In the genomic region with DNA sequence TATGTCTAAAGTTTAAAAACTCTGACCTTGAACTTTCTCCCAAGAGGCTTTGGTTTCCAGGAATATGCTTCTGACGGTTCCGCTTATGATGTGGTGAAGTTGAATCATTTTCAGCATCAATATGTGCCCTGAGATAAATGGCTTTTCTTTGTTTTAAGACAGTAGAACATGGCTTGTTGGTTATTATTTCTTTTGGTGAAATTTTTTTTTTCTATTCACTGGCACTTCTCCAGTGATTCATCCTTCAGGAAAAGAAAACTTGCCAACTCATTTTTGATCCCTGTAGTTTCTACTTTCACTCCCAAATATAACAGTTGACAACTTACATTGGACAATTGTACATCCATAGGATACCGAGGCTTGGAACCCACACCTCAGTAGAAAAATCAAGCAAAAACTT, we compare ENCODE assay signal across 23 cellular contexts.
"Had no signal": no experiment of that assay in that cellular context is flagged by ENCODE, and none has a peak within 500 bp of the region (broad histone marks: within the 10 kb centered on the region; RNA-seq: fewer than 3 reads in every experiment).

No MANE protein-coding gene starts in this region.

- H3K9me3 ChIP-seq: esophagus muscularis mucosa, lower lobe of right lung, upper lobe of left lung had no signal

- H3K27ac ChIP-seq: dorsolateral prefrontal cortex, esophagus muscularis mucosa, heart right ventricle, lower lobe of right lung, neural progenitor cell, spleen, upper lobe of left lung had no signal

- DNase-seq: activated CD4-positive, alpha-beta T cell treated with anti-CD3 and anti-CD28 coated beads for 1 hour; activated CD4-positive, alpha-beta T cell treated with anti-CD3 and anti-CD28 coated beads, Interleukin-2, amount 50 U/mL, for 1 hour; activated CD8-positive, alpha-beta T cell treated with anti-CD3 and anti-CD28 coated beads, Interleukin-2, amount 10 ng/mL, durations not matched to agents 7 days and 5 days; activated gamma-delta T cell; activated naive CD4-positive, alpha-beta T cell treated with anti-CD3 and anti-CD28 coated beads, Interleukin-2, amount 50 U/mL, for 16 hours; activated naive CD8-positive, alpha-beta T cell treated with anti-CD3 and anti-CD28 coated beads, Interleukin-2, amount 50 U/mL, for 24 hours; anterior cingulate cortex; central memory CD4-positive, alpha-beta T cell; dorsolateral prefrontal cortex; effector memory CD8-positive, alpha-beta T cell; heart right ventricle; kidney; lower lobe of right lung; naive thymus-derived CD8-positive, alpha-beta T cell; retina; spleen; stimulated activated CD4-positive, alpha-beta T cell treated with anti-CD3 and anti-CD28 coated beads, Interleukin-4, amount 100 ng/mL, for 1 hour; stimulated activated naive CD4-positive, alpha-beta T cell treated with Interleukin-2 at 50 U/mL for 16 hours; T-helper 9 cell; upper lobe of left lung had no signal

- H3K36me3 ChIP-seq: esophagus muscularis mucosa, heart right ventricle, lower lobe of right lung, neural progenitor cell, spleen, upper lobe of left lung had no signal

- H3K27me3 ChIP-seq: dorsolateral prefrontal cortex, esophagus muscularis mucosa, heart right ventricle, neural progenitor cell, spleen, upper lobe of left lung had no signal

- H2AFZ ChIP-seq: neural progenitor cell had no signal

- ATAC-seq: activated CD8-positive, alpha-beta T cell treated with anti-CD3 and anti-CD28 coated beads, Interleukin-2, amount 10 ng/mL, durations not matched to agents 7 days and 5 days; activated naive CD8-positive, alpha-beta T cell treated with anti-CD3 and anti-CD28 coated beads, Interleukin-2, amount 50 U/mL, for 24 hours; effector memory CD8-positive, alpha-beta T cell; heart right ventricle; left lobe of liver; lower lobe of right lung; naive thymus-derived CD8-positive, alpha-beta T cell had no signal

- H3K4me2 ChIP-seq: neural progenitor cell had no signal

- H3K4me3 ChIP-seq: dorsolateral prefrontal cortex, esophagus muscularis mucosa, heart right ventricle, lower lobe of right lung, neural progenitor cell, spleen, upper lobe of left lung had no signal

- H3K9ac ChIP-seq: neural progenitor cell had no signal

- H3K4me1 ChIP-seq: lower lobe of right lung, neural progenitor cell, spleen, upper lobe of left lung had no signal
